Comparison of ENCODE assay signal across 22 cellular contexts in the genomic region with DNA sequence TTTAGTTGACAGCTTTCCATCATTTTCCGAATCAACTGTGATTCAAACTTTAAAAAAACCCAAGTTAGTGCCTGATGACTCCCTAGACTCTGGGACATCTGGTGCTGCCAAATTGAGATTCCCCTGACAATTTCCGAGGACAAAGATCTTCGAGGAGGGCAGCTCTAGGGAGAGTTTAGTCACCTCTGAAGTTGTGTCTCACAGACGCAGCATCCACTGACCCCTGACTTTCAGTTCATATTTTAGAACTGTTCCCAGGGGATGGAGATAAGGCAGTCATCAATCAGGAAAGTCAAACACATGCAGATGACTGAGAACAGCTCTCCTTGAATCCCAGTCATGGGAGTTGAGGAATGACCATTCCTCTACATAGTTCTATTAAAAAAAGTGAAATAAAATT.
"Had no signal": no experiment of that assay in that cellular context is flagged by ENCODE, and none has a peak within 500 bp of the region (broad histone marks: within the 10 kb centered on the region; RNA-seq: fewer than 3 reads in every experiment).

No MANE protein-coding gene starts in this region.

- H3K27me3 Mint-ChIP-seq: activated CD4-positive, alpha-beta memory T cell treated with anti-CD3 and anti-CD28 coated beads for 36 hours; activated CD4-positive, alpha-beta T cell treated with anti-CD3 and anti-CD28 coated beads, Interleukin-2, amount 10 ng/mL, durations not matched to agents 7 days and 5 days; activated naive CD8-positive, alpha-beta T cell treated with anti-CD3 and anti-CD28 coated beads, Interleukin-2, amount 50 U/mL, for 24 hours; brain had no signal

- H3K9me3 Mint-ChIP-seq: activated CD4-positive, alpha-beta T cell treated with anti-CD3 and anti-CD28 coated beads, Interleukin-2, amount 10 ng/mL, durations not matched to agents 7 days and 5 days; activated T-cell treated with anti-CD3 and anti-CD28 coated beads, Interleukin-2, amount 50 U/mL, for 4 hours had no signal

- H3K36me3 Mint-ChIP-seq: activated CD4-positive, alpha-beta memory T cell treated with anti-CD3 and anti-CD28 coated beads for 36 hours; activated naive CD4-positive, alpha-beta T cell treated with anti-CD3 and anti-CD28 coated beads, Interleukin-2, amount 50 U/mL, for 72 hours; brain; WTC11 had no signal

- ATAC-seq: activated naive CD4-positive, alpha-beta T cell treated with anti-CD3 and anti-CD28 coated beads, Interleukin-2, amount 50 U/mL, for 72 hours; activated naive CD8-positive, alpha-beta T cell treated with anti-CD3 and anti-CD28 coated beads, Interleukin-2, amount 50 U/mL, for 24 hours; activated T-cell treated with anti-CD3 and anti-CD28 coated beads, Interleukin-2, amount 50 U/mL, for 4 hours; WTC11 had no signal

- H3K4me3 Mint-ChIP-seq: activated CD4-positive, alpha-beta memory T cell treated with anti-CD3 and anti-CD28 coated beads for 36 hours; activated CD4-positive, alpha-beta T cell treated with anti-CD3 and anti-CD28 coated beads, Interleukin-2, amount 10 ng/mL, durations not matched to agents 7 days and 5 days; activated naive CD8-positive, alpha-beta T cell treated with anti-CD3 and anti-CD28 coated beads, Interleukin-2, amount 50 U/mL, for 24 hours; activated T-cell treated with anti-CD3 and anti-CD28 coated beads, Interleukin-2, amount 50 U/mL, for 4 hours; brain; T-helper 2 cell treated with Interferon-gamma antibody and Interleukin-4, amounts not matched to agents 5 μg/mL and 100 μg/mL, for 36 hours; WTC11 had no signal

- H3K27ac Mint-ChIP-seq: activated CD4-positive, alpha-beta memory T cell treated with anti-CD3 and anti-CD28 coated beads for 36 hours; activated CD4-positive, alpha-beta T cell treated with anti-CD3 and anti-CD28 coated beads, Interleukin-2, amount 10 ng/mL, durations not matched to agents 7 days and 5 days; activated naive CD4-positive, alpha-beta T cell treated with anti-CD3 and anti-CD28 coated beads, Interleukin-2, amount 50 U/mL, for 72 hours; activated naive CD8-positive, alpha-beta T cell treated with anti-CD3 and anti-CD28 coated beads, Interleukin-2, amount 50 U/mL, for 24 hours; brain; T-helper 2 cell treated with Interferon-gamma antibody and Interleukin-4, amounts not matched to agents 5 μg/mL and 100 μg/mL, for 36 hours; WTC11 had no signal

- DNase-seq: activated CD4-positive, alpha-beta memory T cell treated with anti-CD3 and anti-CD28 coated beads for 36 hours; activated CD4-positive, alpha-beta T cell treated with anti-CD3 and anti-CD28 coated beads, Interleukin-2, amount 10 ng/mL, durations not matched to agents 7 days and 5 days; activated CD4-positive, CD25-positive, alpha-beta regulatory T cell treated with anti-CD3 and anti-CD28 coated beads, Interleukin-2, amount 50 U/mL, for 72 hours; activated CD8-positive, alpha-beta memory T cell treated with anti-CD3 and anti-CD28 coated beads for 24 hours; activated effector memory CD4-positive, alpha-beta T cell treated with anti-CD3 and anti-CD28 coated beads, Interleukin-2, amount 50 U/mL, for 16 hours; activated naive CD4-positive, alpha-beta T cell treated with Interleukin-2 at 50 U/mL for 16 hours; activated naive CD8-positive, alpha-beta T cell treated with anti-CD3 and anti-CD28 coated beads, Interleukin-2, amount 50 U/mL, for 24 hours; activated T-cell treated with anti-CD3 and anti-CD28 coated beads, Interleukin-2, amount 50 U/mL, for 4 hours; KG1; NCI-H1092; NCI-H1930; NCI-H345; NCI-H510A; NK-92 treated with Interleukin-12 subunit alpha and Interleukin-12 subunit beta, amount 100 ng/mL, for 24 hours; Peyer's patch; Right ventricle myocardium superior; SJCRH30; SW 1271 had no signal

- H3K4me1 Mint-ChIP-seq: activated CD4-positive, alpha-beta T cell treated with anti-CD3 and anti-CD28 coated beads, Interleukin-2, amount 10 ng/mL, durations not matched to agents 7 days and 5 days; activated naive CD8-positive, alpha-beta T cell treated with anti-CD3 and anti-CD28 coated beads, Interleukin-2, amount 50 U/mL, for 24 hours had no signal
